Comparison of ENCODE assay signal across 25 cellular contexts in the genomic region with DNA sequence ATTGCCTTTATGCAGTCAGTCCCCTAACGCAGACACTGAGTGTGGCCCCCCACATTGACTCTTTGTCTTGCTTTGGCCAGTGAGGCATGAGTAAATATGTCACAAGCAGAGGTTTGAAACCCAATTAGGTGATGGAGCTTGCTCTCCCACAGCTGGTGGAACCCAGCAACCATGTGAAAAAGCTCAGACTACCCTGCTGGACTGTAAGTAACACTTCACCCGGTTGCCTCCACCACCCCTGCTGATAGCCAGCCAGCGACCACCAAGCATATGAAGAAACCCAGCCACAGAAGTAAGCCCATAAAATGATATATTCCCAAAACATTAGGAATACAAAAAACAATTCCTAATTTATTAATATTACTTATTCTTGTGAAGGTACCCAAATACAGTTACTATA. TPM values are rescaled to one million over a fixed set of nuclear protein-coding genes. Genes with fewer than 3 reads are reported as not detected.
A peak's percentile ranks its signal among the peaks of the same experiment; 100 is the strongest.
DNase-seq lines count a peak whose midpoint lies in the region; ATAC-seq and TF ChIP-seq lines count a peak whose summit lies in the region.
"Had no signal": no experiment of that assay in that cellular context is flagged by ENCODE, and none has a peak within 500 bp of the region (broad histone marks: within the 10 kb centered on the region; RNA-seq: fewer than 3 reads in every experiment).

No MANE protein-coding gene starts in this region.

- WGBS in endodermal cell (ENCODE audit: insufficient coverage in 1 of 2, insufficient read length in 1 of 2), 2 experiments: 78% methylated on average over 3 of the region's 3 CpGs; no CpG with 5 or more reads in 1 of the 2 experiments

- peak; percentile 40 for DNase-seq in H7
- DNase-seq in WTC11 (ENCODE audit: low spot score): no peak
- DNase-seq in endodermal cell: no peak
- peak; percentile 26 for DNase-seq in neural progenitor cell (ENCODE audit: low spot score)
- no peak for DNase-seq in DMS79 (lab: John Stamatoyannopoulos, UW)
- DNase-seq in stimulated activated CD4-positive, alpha-beta T cell treated with anti-CD3 and anti-CD28 coated beads, Interleukin-1b, Interleukin-23, amount 100 ng/mL, for 48 hours: no peak
- no peak for DNase-seq in MM.1S
- DNase-seq in stimulated activated naive CD8-positive, alpha-beta T cell treated with anti-CD3 and anti-CD28 coated beads, Interleukin-15, amount 100 ng/mL, for 72 hours: no peak
- DNase-seq: 8988T; ACHN; AML-193; BE2C; Calu3; CD4-positive, alpha-beta T cell; CD8-positive, alpha-beta memory T cell; COR-L47; DMS153; EL; GDM1; GOT3 had no signal

- H3F3A ChIP-seq in neural progenitor cell (ENCODE audit: low read depth): no peaks in the 10 kb centered on the region
- H3F3A ChIP-seq in MM.1S (ENCODE audit: insufficient read depth, low read length): no peaks in the 10 kb centered on the region

- CTCF ChIA-PET in WTC11 (lab: Charles Lee): no interaction called here

- H3K36me3 Mint-ChIP-seq in WTC11 (no peaks in the 10 kb centered on the region; the same call in 1 of the 2 replicates), endodermal cell (ENCODE audit: low read depth) (no peaks in the 10 kb centered on the region), neural progenitor cell (peaks cover 2% of the 10 kb centered on the region)
- H3K36me3 Mint-ChIP-seq: CD14-positive monocyte; CD8-positive, alpha-beta memory T cell had no signal

- no peak for TF ChIP-seq CTCF in WTC11 (IDR thresholded peaks at IDR 0.05)
- TF ChIP-seq CTCF in endodermal cell (conservative IDR thresholded peaks at IDR 0.05): peak; percentile 45
- peak; percentile 15 for TF ChIP-seq CTCF in neural progenitor cell (IDR thresholded peaks at IDR 0.05)
- no peak for TF ChIP-seq CTCF in MM.1S (IDR thresholded peaks at IDR 0.05; ENCODE audit: low read length)

- H3K27ac ChIP-seq in endodermal cell (ENCODE audit: low read depth, low read length) (no peak overlapping the region), neural progenitor cell (no peak overlapping the region), MM.1S (ENCODE audit: low read length) (no peak overlapping the region)
- H3K27ac ChIP-seq: A549; BLaER1 treated with 17β-estradiol and CSF1 and Interleukin-3, amounts not matched to agents 10 nM and 100 nM had no signal

- H3K4me2 ChIP-seq in neural progenitor cell: no peak overlapping the region
- no peak overlapping the region for H3K4me2 ChIP-seq in MM.1S (ENCODE audit: low read depth, low read length)
- H3K4me2 ChIP-seq: A549; BLaER1 treated with 17β-estradiol and CSF1 and Interleukin-3, amounts not matched to agents 10 nM and 100 nM had no signal

- no peak overlapping the region for H3K9ac ChIP-seq in endodermal cell (ENCODE audit: extremely low read depth, low read length, poor library complexity, severe bottlenecking)
- H3K9ac ChIP-seq in neural progenitor cell: no peak overlapping the region
- H3K9ac ChIP-seq in MM.1S (ENCODE audit: low read length): no peak overlapping the region
- H3K9ac ChIP-seq: BLaER1 treated with 17β-estradiol and CSF1 and Interleukin-3, amounts not matched to agents 10 nM and 100 nM had no signal

- H3K4me1 Mint-ChIP-seq in WTC11 (peaks cover 15% of the 10 kb centered on the region), endodermal cell (no peaks in the 10 kb centered on the region), neural progenitor cell (peaks cover 3% of the 10 kb centered on the region)
- peaks cover 12% of the 10 kb centered on the region for H3K4me1 Mint-ChIP-seq in stimulated activated naive CD8-positive, alpha-beta T cell treated with anti-CD3 and anti-CD28 coated beads, Interleukin-15, amount 100 ng/mL, for 72 hours
- H3K4me1 Mint-ChIP-seq: CD14-positive monocyte had no signal

- H3K4me3 ChIP-seq in H7 (ENCODE audit: insufficient read depth, low read depth, low read length) (no peak overlapping the region), endodermal cell (ENCODE audit: low read length) (no peak overlapping the region), neural progenitor cell (no peak overlapping the region), MM.1S (ENCODE audit: low read length) (no peak overlapping the region)
- H3K4me3 ChIP-seq: A549; BLaER1 treated with 17β-estradiol and CSF1 and Interleukin-3, amounts not matched to agents 10 nM and 100 nM; GM12878; HAP-1 had no signal

- peak; percentile 72 for ATAC-seq in WTC11
- no peak for ATAC-seq in stimulated activated naive CD8-positive, alpha-beta T cell treated with anti-CD3 and anti-CD28 coated beads, Interleukin-15, amount 100 ng/mL, for 72 hours
- ATAC-seq: A549, GM12878 had no signal

- no peak overlapping the region for H3K4me3 Mint-ChIP-seq in WTC11
- H3K4me3 Mint-ChIP-seq in endodermal cell: no peak overlapping the region
- H3K4me3 Mint-ChIP-seq in neural progenitor cell: no peak overlapping the region
- no peak overlapping the region for H3K4me3 Mint-ChIP-seq in stimulated activated naive CD8-positive, alpha-beta T cell treated with anti-CD3 and anti-CD28 coated beads, Interleukin-15, amount 100 ng/mL, for 72 hours
- H3K4me3 Mint-ChIP-seq: CD14-positive monocyte; CD4-positive, alpha-beta T cell; CD8-positive, alpha-beta memory T cell had no signal

- no peaks in the 10 kb centered on the region for H3K9me3 ChIP-seq in endodermal cell (ENCODE audit: control insufficient read depth, low read length)
- H3K9me3 ChIP-seq in neural progenitor cell (ENCODE audit: low read depth): no peaks in the 10 kb centered on the region
- H3K9me3 ChIP-seq in MM.1S (replicated peaks; ENCODE audit: insufficient read depth, low read length): no peaks in the 10 kb centered on the region
- H3K9me3 ChIP-seq: A549; BE2C; BLaER1 treated with 17β-estradiol and CSF1 and Interleukin-3, amounts not matched to agents 10 nM and 100 nM; HAP-1 had no signal

- H4K20me1 ChIP-seq in neural progenitor cell (ENCODE audit: low read depth) (no peaks in the 10 kb centered on the region), MM.1S (ENCODE audit: insufficient read depth, low read length) (no peaks in the 10 kb centered on the region)
- H4K20me1 ChIP-seq: BLaER1 treated with 17β-estradiol and CSF1 and Interleukin-3, amounts not matched to agents 10 nM and 100 nM had no signal

- H3K79me2 ChIP-seq in neural progenitor cell (ENCODE audit: low read depth): no peaks in the 10 kb centered on the region
- no peaks in the 10 kb centered on the region for H3K79me2 ChIP-seq in MM.1S (ENCODE audit: low read length)

- H3K27me3 Mint-ChIP-seq in WTC11 (ENCODE audit: low read depth) (peaks cover under 1% of the 10 kb centered on the region; the same call in 1 of the 2 replicates), endodermal cell (ENCODE audit: insufficient read depth) (peaks cover 2% of the 10 kb centered on the region), neural progenitor cell (ENCODE audit: insufficient read depth, low read depth) (no peaks in the 10 kb centered on the region)
- H3K27me3 Mint-ChIP-seq in stimulated activated naive CD8-positive, alpha-beta T cell treated with anti-CD3 and anti-CD28 coated beads, Interleukin-15, amount 100 ng/mL, for 72 hours: peaks cover 7% of the 10 kb centered on the region
- H3K27me3 Mint-ChIP-seq: CD4-positive, alpha-beta T cell had no signal

- H3K4me1 ChIP-seq in endodermal cell (ENCODE audit: control insufficient read depth, insufficient read depth, low read length): no peaks in the 10 kb centered on the region
- H3K4me1 ChIP-seq in neural progenitor cell: peaks cover 5% of the 10 kb centered on the region
- H3K4me1 ChIP-seq in MM.1S (ENCODE audit: low read length): no peaks in the 10 kb centered on the region
- H3K4me1 ChIP-seq: A549, BE2C had no signal

- H3K27me3 ChIP-seq in H7 (ENCODE audit: control insufficient read depth, insufficient read depth, low read length) (no peaks in the 10 kb centered on the region), endodermal cell (ENCODE audit: control insufficient read depth, insufficient read depth, low read length, poor library complexity, severe bottlenecking) (no peaks in the 10 kb centered on the region), neural progenitor cell (no peaks in the 10 kb centered on the region), MM.1S (replicated peaks; ENCODE audit: insufficient read depth, low read length) (no peaks in the 10 kb centered on the region)
- H3K27me3 ChIP-seq: BE2C; BLaER1 treated with 17β-estradiol and CSF1 and Interleukin-3, amounts not matched to agents 10 nM and 100 nM had no signal

- no peak overlapping the region for H2AFZ ChIP-seq in neural progenitor cell (replicated peaks)
- H2AFZ ChIP-seq in MM.1S (ENCODE audit: low read length): no peak overlapping the region

- no peaks in the 10 kb centered on the region for H3K9me2 ChIP-seq in MM.1S (replicated peaks; ENCODE audit: insufficient read depth, low read length)

- POLR2A ChIA-PET in WTC11 (lab: Charles Lee): no interaction called here

- H3K9me3 Mint-ChIP-seq in WTC11 (peaks cover 4% of the 10 kb centered on the region), endodermal cell (peaks cover 5% of the 10 kb centered on the region), neural progenitor cell (peaks cover 2% of the 10 kb centered on the region)
- no peaks in the 10 kb centered on the region for H3K9me3 Mint-ChIP-seq in stimulated activated naive CD8-positive, alpha-beta T cell treated with anti-CD3 and anti-CD28 coated beads, Interleukin-15, amount 100 ng/mL, for 72 hours
- H3K9me3 Mint-ChIP-seq: CD4-positive, alpha-beta T cell; CD8-positive, alpha-beta memory T cell had no signal

- no peak overlapping the region for H3K27ac Mint-ChIP-seq in WTC11
- no peak overlapping the region for H3K27ac Mint-ChIP-seq in endodermal cell
- H3K27ac Mint-ChIP-seq in neural progenitor cell: no peak overlapping the region
- H3K27ac Mint-ChIP-seq in stimulated activated naive CD8-positive, alpha-beta T cell treated with anti-CD3 and anti-CD28 coated beads, Interleukin-15, amount 100 ng/mL, for 72 hours: no peak overlapping the region
- H3K27ac Mint-ChIP-seq: CD14-positive monocyte; CD4-positive, alpha-beta T cell had no signal

- H3K36me3 ChIP-seq in H7 (replicated peaks; ENCODE audit: control insufficient read depth, insufficient read depth, low read length) (no peaks in the 10 kb centered on the region), endodermal cell (ENCODE audit: control insufficient read depth, insufficient read depth, low read length) (no peaks in the 10 kb centered on the region), neural progenitor cell (no peaks in the 10 kb centered on the region), MM.1S (replicated peaks; ENCODE audit: insufficient read depth, low read length) (no peaks in the 10 kb centered on the region)
- H3K36me3 ChIP-seq: BE2C; BLaER1 treated with 17β-estradiol and CSF1 and Interleukin-3, amounts not matched to agents 10 nM and 100 nM; HAP-1 had no signal

RNA-seq across cellular contexts. Expression of a gene that starts 21.6 kb away (rescaled TPM):
- not detected in 2 replicates for total RNA-seq in H7 (2014; rRNA removed; shearing (Covaris generic))
- total RNA-seq in WTC11 (2021): 0.21 TPM in 1 of 3 replicates, not detected in the others
- not detected for total RNA-seq in endodermal cell
- polyA plus RNA-seq in endodermal cell (2013, experiment 1 of 2): not detected
- not detected for polyA plus RNA-seq in endodermal cell (2013, experiment 2 of 2)
- total RNA-seq in neural progenitor cell (ENCODE audit: low replicate concordance): not detected in 2 replicates
- total RNA-seq: Calu3; CD4-positive, alpha-beta T cell; CD8-positive, alpha-beta memory T cell; GM12878 had no signal
- polyA plus RNA-seq: A549; CD14-positive monocyte; CD8-positive, alpha-beta memory T cell; GM12878 had no signal

RNA-seq across cellular contexts. Expression of a gene that starts 22.5 kb away (rescaled TPM):
- 52.5 and 63.5 TPM in 2 replicates for total RNA-seq in H7 (2014; rRNA removed; shearing (Covaris generic))
- total RNA-seq in WTC11 (2021) (42.2 to 43.7 TPM (median 43.5 TPM) in 3 replicates), endodermal cell (10 to 100 TPM in 1 of 2 donors, 1 to 10 TPM in 1; 9.6 to 17.2 TPM), neural progenitor cell (ENCODE audit: low replicate concordance) (1.8 and 3.8 TPM in 2 replicates)
- 21.5 TPM for polyA plus RNA-seq in endodermal cell (2013, experiment 1 of 2)
- polyA plus RNA-seq in endodermal cell (2013, experiment 2 of 2): 17.1 TPM
- total RNA-seq: CD4-positive, alpha-beta T cell; CD8-positive, alpha-beta memory T cell; GM12878 had no signal
- polyA plus RNA-seq: CD14-positive monocyte had no signal

Comparison
In these comparisons a context has a peak if more than half of its experiments do, and no peak if none do; other contexts are left out.
1. DNase-seq: peak in H7 (single experiment) and neural progenitor cell (single experiment); none in WTC11 (single experiment), endodermal cell (single experiment), DMS79 (single experiment), stimulated activated CD4-positive, alpha-beta T cell treated with anti-CD3 and anti-CD28 coated beads, Interleukin-1b, Interleukin-23, amount 100 ng/mL, for 48 hours (single experiment), MM.1S (single experiment) and stimulated activated naive CD8-positive, alpha-beta T cell treated with anti-CD3 and anti-CD28 coated beads, Interleukin-15, amount 100 ng/mL, for 72 hours (0 of 2).
2. CTCF ChIP-seq: peak in endodermal cell (single experiment) and neural progenitor cell (single experiment); none in WTC11 (single experiment) and MM.1S (single experiment).